20 cellular contexts compared by ENCODE assay signal in genomic region chr9:121927081-121927480, GRCh38.
"Had no signal": no experiment of that assay in that cellular context is flagged by ENCODE, and none has a peak within 500 bp of the region (broad histone marks: within the 10 kb centered on the region; RNA-seq: fewer than 3 reads in every experiment).

No MANE protein-coding gene starts in this region.

- H3K4me1 Mint-ChIP-seq: naive B cell; natural killer cell; stimulated activated memory B cell treated with anti-CD40 and anti-IgM and Interleukin-4, amounts not matched to agents 10 μg/mL and 1 μg/mL and 100 μg/mL, for 72 hours; stimulated activated naive CD8-positive, alpha-beta T cell treated with anti-CD3 and anti-CD28 coated beads, Interleukin-15, amount 100 ng/mL, for 72 hours had no signal

- H3K4me3 Mint-ChIP-seq: mesothelial cell of epicardium; naive B cell; natural killer cell; nephron progenitor cell; stimulated activated memory B cell treated with anti-CD40 and anti-IgM and Interleukin-4, amounts not matched to agents 10 μg/mL and 1 μg/mL and 100 μg/mL, for 72 hours; stimulated activated naive CD8-positive, alpha-beta T cell treated with anti-CD3 and anti-CD28 coated beads, Interleukin-15, amount 100 ng/mL, for 72 hours had no signal

- H3K27me3 Mint-ChIP-seq: stimulated activated memory B cell treated with anti-CD40 and anti-IgM and Interleukin-4, amounts not matched to agents 10 μg/mL and 1 μg/mL and 100 μg/mL, for 72 hours; stimulated activated naive CD8-positive, alpha-beta T cell treated with anti-CD3 and anti-CD28 coated beads, Interleukin-15, amount 100 ng/mL, for 72 hours had no signal

- ATAC-seq: natural killer cell; right lobe of liver; stimulated activated memory B cell treated with anti-CD40 and anti-IgM and Interleukin-4, amounts not matched to agents 10 μg/mL and 1 μg/mL and 100 μg/mL, for 72 hours; stimulated activated naive CD8-positive, alpha-beta T cell treated with anti-CD3 and anti-CD28 coated beads, Interleukin-15, amount 100 ng/mL, for 72 hours; upper lobe of right lung had no signal

- H3K27ac Mint-ChIP-seq: mesothelial cell of epicardium; naive B cell; natural killer cell; nephron progenitor cell; stimulated activated memory B cell treated with anti-CD40 and anti-IgM and Interleukin-4, amounts not matched to agents 10 μg/mL and 1 μg/mL and 100 μg/mL, for 72 hours; stimulated activated naive CD8-positive, alpha-beta T cell treated with anti-CD3 and anti-CD28 coated beads, Interleukin-15, amount 100 ng/mL, for 72 hours had no signal

- DNase-seq: islet precursor cell; left ventricle myocardium inferior; mesendoderm; naive B cell; natural killer cell; nephron progenitor cell; ovary; right lobe of liver; stimulated activated CD4-positive, alpha-beta T cell treated with anti-CD3 and anti-CD28 coated beads, Interleukin-1b, Interleukin-23, amount 100 ng/mL, for 48 hours; stimulated activated CD4-positive, alpha-beta T cell treated with anti-CD3 and anti-CD28 coated beads, Interleukin-2, amount 100 ng/mL, for 48 hours; stimulated activated CD4-positive, alpha-beta T cell treated with anti-CD3 and anti-CD28 coated beads, Interleukin-4, amount 100 ng/mL, for 4 hours; stimulated activated CD8-positive, alpha-beta memory T cell treated with anti-CD3 and anti-CD28 coated beads, Interleukin-4, amount 100 ng/mL, for 48 hours; stimulated activated naive CD4-positive, alpha-beta T cell treated with Interleukin-2 at 50 U/mL for 16 hours; stimulated activated naive CD8-positive, alpha-beta T cell treated with anti-CD3 and anti-CD28 coated beads, Interleukin-15, amount 100 ng/mL, for 72 hours; testis; tibial artery; trophoblast cell; upper lobe of right lung had no signal

- H3K36me3 Mint-ChIP-seq: mesothelial cell of epicardium; natural killer cell; stimulated activated memory B cell treated with anti-CD40 and anti-IgM and Interleukin-4, amounts not matched to agents 10 μg/mL and 1 μg/mL and 100 μg/mL, for 72 hours had no signal

- H3K9me3 Mint-ChIP-seq: mesothelial cell of epicardium; naive B cell; natural killer cell; nephron progenitor cell; stimulated activated memory B cell treated with anti-CD40 and anti-IgM and Interleukin-4, amounts not matched to agents 10 μg/mL and 1 μg/mL and 100 μg/mL, for 72 hours; stimulated activated naive CD8-positive, alpha-beta T cell treated with anti-CD3 and anti-CD28 coated beads, Interleukin-15, amount 100 ng/mL, for 72 hours had no signal
